ENCODE assay signal across 1 cellular context in genomic region chr16:24610421-24610765, GRCh38.
TF ChIP-seq lines count a peak whose summit lies in the region.

No MANE protein-coding gene starts in this region.

TF ChIP-seq in IMR-90, 13 proteins besides CTCF, POLR2A, EP300 and RAD21 (continued from another document):
- TF ChIP-seq ELK1 (IDR thresholded peaks at IDR 0.05; ENCODE audit: borderline replicate concordance, low read depth, low read length) (no peak), BHLHE40 (IDR thresholded peaks at IDR 0.05; ENCODE audit: low read depth, low read length) (no peak)
